ENCODE assay signal across 16 cellular contexts in genomic region chr4:23061431-23061830, GRCh38.
DNase-seq lines count a peak whose midpoint lies in the region; ATAC-seq, FAIRE-seq and TF ChIP-seq lines count a peak whose summit lies in the region.
"Had no signal": no experiment of that assay in that cellular context is flagged by ENCODE, and none has a peak within 500 bp of the region (broad histone marks: within the 10 kb centered on the region; RNA-seq: fewer than 3 reads in every experiment).

No MANE protein-coding gene starts in this region.

- H3K79me2 ChIP-seq in HepG2 (ENCODE audit: insufficient read depth, low read length), result no peaks in the 10 kb centered on the region

- no peaks in the 10 kb centered on the region for H4K20me1 ChIP-seq in HepG2 (ENCODE audit: insufficient read depth, low read length)
- H4K20me1 ChIP-seq: BLaER1 treated with 17β-estradiol and CSF1 and Interleukin-3, amounts not matched to agents 10 nM and 100 nM had no signal

- H3K9me3 ChIP-seq in HepG2 (ENCODE audit: low read length) (no peaks in the 10 kb centered on the region), right lobe of liver (no peaks in the 10 kb centered on the region), uterus (no peaks in the 10 kb centered on the region), suprapubic skin (no peaks in the 10 kb centered on the region)
- H3K9me3 ChIP-seq: BLaER1 treated with 17β-estradiol and CSF1 and Interleukin-3, amounts not matched to agents 10 nM and 100 nM; HAP-1 had no signal

- H3K36me3 ChIP-seq in HepG2 (replicated peaks in 1 of 2; ENCODE audit: control insufficient read depth in 1 of 2, insufficient read depth in 2 of 2, low read length in 2 of 2) (no peaks in the 10 kb centered on the region), right lobe of liver (no peaks in the 10 kb centered on the region), uterus (no peaks in the 10 kb centered on the region), suprapubic skin (no peaks in the 10 kb centered on the region)
- H3K36me3 ChIP-seq: BLaER1 treated with 17β-estradiol and CSF1 and Interleukin-3, amounts not matched to agents 10 nM and 100 nM; HAP-1 had no signal

- H3K9ac ChIP-seq in HepG2 (ENCODE audit: insufficient read depth, low read depth, low read length), result no peak overlapping the region
- H3K9ac ChIP-seq: BLaER1 treated with 17β-estradiol and CSF1 and Interleukin-3, amounts not matched to agents 10 nM and 100 nM; GM23248 had no signal

- H3K4me3 ChIP-seq in HepG2 (replicated peaks in 1 of 3; ENCODE audit: insufficient read depth in 1 of 3, low read depth in 2 of 3, low read length in 3 of 3) (no peak overlapping the region), right lobe of liver (no peak overlapping the region), NB4 (ENCODE audit: low read depth, low read length) (no peak overlapping the region), uterus (no peak overlapping the region), suprapubic skin (no peak overlapping the region)
- H3K4me3 ChIP-seq: BLaER1 treated with 17β-estradiol and CSF1 and Interleukin-3, amounts not matched to agents 10 nM and 100 nM; GM23248; HAP-1 had no signal

- TF ChIP-seq POLR2A in HepG2 (IDR thresholded peaks at IDR 0.05; ENCODE audit: insufficient read depth in 1 of 2, low read depth in 2 of 2, low read length in 2 of 2), result no peak
- TF ChIP-seq POLR2A in right lobe of liver (IDR thresholded peaks at IDR 0.05), result no peak
- no peak for TF ChIP-seq POLR2A in NB4 (IDR thresholded peaks at IDR 0.05; ENCODE audit: extremely low read depth, insufficient read length)
- TF ChIP-seq POLR2A in uterus (IDR thresholded peaks at IDR 0.05), result no peak
- no peak for TF ChIP-seq POLR2A in suprapubic skin (IDR thresholded peaks at IDR 0.05)

- H3K4me1 ChIP-seq in HepG2 (ENCODE audit: insufficient read depth, low read length), result 0 out of 2 replicates have a peak, but pooled peaks cover 7% of the 10 kb centered on the region
- H3K4me1 ChIP-seq in right lobe of liver, result no peaks in the 10 kb centered on the region
- H3K4me1 ChIP-seq in uterus, result no peaks in the 10 kb centered on the region
- H3K4me1 ChIP-seq in suprapubic skin, result no peaks in the 10 kb centered on the region
- H3K4me1 ChIP-seq: BLaER1 treated with 17β-estradiol and CSF1 and Interleukin-3, amounts not matched to agents 10 nM and 100 nM; HAP-1 had no signal

- no peak overlapping the region for H2AFZ ChIP-seq in HepG2 (ENCODE audit: low read length)
- H2AFZ ChIP-seq: GM23248 had no signal

- WGBS in HepG2 (ENCODE audit: low lambda C conversion rate), result 0% methylated on average over 3 of the region's 3 CpGs
- 58% methylated on average over 2 of the region's 3 CpGs for WGBS in right lobe of liver (ENCODE audit: insufficient coverage, low coverage, low lambda C conversion rate, missing lambda C conversion rate)
- WGBS in suprapubic skin, result 65% methylated on average over 3 of the region's 3 CpGs

- H3K27ac ChIP-seq in HepG2 (ENCODE audit: extremely low read length, insufficient read depth, low read length), result no peak overlapping the region
- H3K27ac ChIP-seq in right lobe of liver, result no peak overlapping the region
- no peak overlapping the region for H3K27ac ChIP-seq in uterus
- no peak overlapping the region for H3K27ac ChIP-seq in suprapubic skin
- H3K27ac ChIP-seq: BLaER1 treated with 17β-estradiol and CSF1 and Interleukin-3, amounts not matched to agents 10 nM and 100 nM; GM23248 had no signal

- no peak overlapping the region for H3K4me2 ChIP-seq in HepG2 (ENCODE audit: low read depth, low read length)
- H3K4me2 ChIP-seq: BLaER1 treated with 17β-estradiol and CSF1 and Interleukin-3, amounts not matched to agents 10 nM and 100 nM had no signal

- TF ChIP-seq EP300 in HepG2 (IDR thresholded peaks at IDR 0.05; ENCODE audit: low read depth in 2 of 2, low read length in 2 of 2) (no peak), HepG2 (CRISPR knock-in tag; IDR thresholded peaks at IDR 0.05; ENCODE audit: borderline replicate concordance) (no peak), suprapubic skin (IDR thresholded peaks at IDR 0.05) (no peak)

- intact Hi-C loops in HepG2 (cut with micrococcal nuclease; ENCODE audit: unreplicated experiment) (no loop called here), right lobe of liver (cut with DNase I) (no loop called here), left colon (cut with DNase I, micrococcal nuclease) (no loop called here), uterus (cut with DNase I; ENCODE audit: low total_unique reads) (no loop called here)

- POLR2A ChIA-PET in HepG2 (lab: Yijun Ruan, JAX), result no interaction called here

- TF ChIP-seq RAD21 in HepG2 (CRISPR knock-in tag; IDR thresholded peaks at IDR 0.05), result no peak

- in situ Hi-C loops in HepG2 (cut with HindIII; ENCODE audit: extremely low pct_ligation_motif_present, low pct_unique_long_range_greater_than_20kb), result no loop called here

- DNase-seq in HepG2 (ENCODE audit: low spot score), result peak; percentile 7
- DNase-seq in right lobe of liver, result no peak
- peak; percentile 2 for DNase-seq in NB4 (ENCODE audit: low read depth)
- DNase-seq in left colon, result peak; percentile 44 to 55
- no peak for DNase-seq in uterus
- no peak for DNase-seq in suprapubic skin (ENCODE audit: low spot score in 2 of 2)
- DNase-seq: CD4-positive, CD25-positive, alpha-beta regulatory T cell; CD8-positive, alpha-beta memory T cell; COR-L47 had no signal

- no TSS peak for BruUV-seq in HepG2 (replicated peaks; lab: Mats Ljungman, UMichigan)

- ATAC-seq in HepG2 (peak; percentile 49; the same call in 2 of the 3 replicates), right lobe of liver (no peak), left colon (peak; percentile 99), GM18858 (IDR thresholded peaks at IDR 0.05; ENCODE audit: unreplicated experiment) (no peak)

- H3K27me3 ChIP-seq in HepG2 (ENCODE audit: control insufficient read depth in 1 of 2, insufficient read depth in 2 of 2, low read length in 2 of 2) (no peaks in the 10 kb centered on the region; a peak in 1 of 5 replicates), right lobe of liver (no peaks in the 10 kb centered on the region), uterus (no peaks in the 10 kb centered on the region), suprapubic skin (no peaks in the 10 kb centered on the region)
- H3K27me3 ChIP-seq: BLaER1 treated with 17β-estradiol and CSF1 and Interleukin-3, amounts not matched to agents 10 nM and 100 nM had no signal

- no peak for FAIRE-seq in HepG2 (lab: Jason Lieb, UNC)
- FAIRE-seq: D721Med, G401.6, GM12891 had no signal

- TF ChIP-seq CTCF in HepG2 (CRISPR knock-in tag; IDR thresholded peaks at IDR 0.05), result no peak
- TF ChIP-seq CTCF in right lobe of liver (IDR thresholded peaks at IDR 0.05), result no peak
- no peak for TF ChIP-seq CTCF in NB4 (IDR thresholded peaks at IDR 0.05; ENCODE audit: low read depth, low read length)
- no peak for TF ChIP-seq CTCF in uterus (IDR thresholded peaks at IDR 0.05)
- TF ChIP-seq CTCF in suprapubic skin (IDR thresholded peaks at IDR 0.05), result no peak

- CTCF ChIA-PET in HepG2 (lab: Yijun Ruan, JAX; ENCODE audit: low intra/inter-chr PET ratio, low total read pairs), result no interaction called here

TF ChIP-seq in HepG2, 621 proteins besides CTCF, POLR2A, EP300 and RAD21 (continues in another document):
- TF ChIP-seq RARG (CRISPR knock-in tag; IDR thresholded peaks at IDR 0.05; ENCODE audit: low read depth) (no peak), SKI (IDR thresholded peaks at IDR 0.05; ENCODE audit: partially characterized antibody) (no peak), RBM22 (optimal IDR thresholded peaks at IDR 0.05; ENCODE audit: low read length) (no peak), POGK (CRISPR knock-in tag; conservative IDR thresholded peaks at IDR 0.05) (no peak), ZNF33B (CRISPR knock-in tag; IDR thresholded peaks at IDR 0.05) (no peak), ZNF768 (CRISPR knock-in tag; IDR thresholded peaks at IDR 0.05) (no peak), BATF2 (CRISPR knock-in tag; IDR thresholded peaks at IDR 0.05) (no peak), NBN (conservative IDR thresholded peaks at IDR 0.05) (no peak), ZBTB33 (CRISPR knock-in tag; IDR thresholded peaks at IDR 0.05) (no peak), ZNF746 (CRISPR knock-in tag; IDR thresholded peaks at IDR 0.05) (no peak)

Comparison
In these comparisons a context has a peak if more than half of its experiments do, and no peak if none do; other contexts are left out.
1. ATAC-seq: peak in HepG2 (single experiment) and left colon (single experiment); none in right lobe of liver (0 of 4) and GM18858 (single experiment).
2. DNase-seq: peak in HepG2 (single experiment), NB4 (single experiment) and left colon (2 of 2); none in right lobe of liver (0 of 3), uterus (0 of 2) and suprapubic skin (0 of 2).